In genomic region chr14:56579345-56580316, GRCh38 we compare ENCODE assay signal across 8 cellular contexts. TPM values are rescaled to one million over a fixed set of nuclear protein-coding genes. Genes with fewer than 3 reads are reported as not detected.
DNase-seq lines count a peak whose midpoint lies in the region; FAIRE-seq and TF ChIP-seq lines count a peak whose summit lies in the region.

TMEM260 (plus strand) TSS chr14:56579798; CDS start chr14:56579915, 117 bp downstream.

- H3K27ac ChIP-seq in neural cell (ENCODE audit: low read length): peak within 1 kb of the TSS; percentile 83
- H3K27ac ChIP-seq in stomach: peak within 1 kb of the TSS; percentile 83 to 91 (median 90)

- peak; percentile 69 for TF ChIP-seq RAD21 in neural cell (conservative IDR thresholded peaks at IDR 0.05)

- peak; percentile 94 for FAIRE-seq in G401.6 (lab: Jason Lieb, UNC)

- intact Hi-C loops in stomach (cut with DNase I; ENCODE audit: low total_unique reads): no loop called here

- peak; percentile 85 for TF ChIP-seq CTCF in Loucy (conservative IDR thresholded peaks at IDR 0.05; ENCODE audit: low read length)
- peak; percentile 95 for TF ChIP-seq CTCF in fibroblast of villous mesenchyme (IDR thresholded peaks at IDR 0.05; ENCODE audit: insufficient read depth, low read depth, low read length)
- peak; percentile 97 for TF ChIP-seq CTCF in neural cell (IDR thresholded peaks at IDR 0.05; ENCODE audit: poor library complexity, severe bottlenecking)
- TF ChIP-seq CTCF in stomach (IDR thresholded peaks at IDR 0.05): peak in 5 of 7 experiments; percentile 70 to 93 (median 93)

- TF ChIP-seq EP300 in neural cell (conservative IDR thresholded peaks at IDR 0.05; ENCODE audit: poor library complexity, severe bottlenecking) (peak; percentile 69), stomach (IDR thresholded peaks at IDR 0.05) (no peak)

- peak within 1 kb of the TSS; percentile 88 for H3K4me2 ChIP-seq in Loucy (ENCODE audit: low read depth, low read length, poor library complexity, severe bottlenecking)
- peak within 1 kb of the TSS; percentile 96 for H3K4me2 ChIP-seq in neural cell (ENCODE audit: low read length)

- WGBS in stomach, 5 donors: 0 to 1% (median 0%) methylated on average over 35 to 64 of the region's 64 CpGs

- DNase-seq in H7 (peak; percentile 86), fibroblast of villous mesenchyme (ENCODE audit: low read depth) (peak; percentile 89), stomach (peak; percentile 87)
- peak; percentile 97 for DNase-seq in activated effector memory CD4-positive, alpha-beta T cell treated with anti-CD3 and anti-CD28 coated beads, Interleukin-2, amount 50 U/mL, for 16 hours

- no peaks in the 10 kb centered on the region for H3K27me3 ChIP-seq in H7 (ENCODE audit: control insufficient read depth, insufficient read depth, low read length)
- H3K27me3 ChIP-seq in Loucy (ENCODE audit: insufficient read depth, low read length, poor library complexity, severe bottlenecking): no peaks in the 10 kb centered on the region
- H3K27me3 ChIP-seq in neural cell (ENCODE audit: insufficient read depth, low read depth, low read length): no peaks in the 10 kb centered on the region
- H3K27me3 ChIP-seq in stomach: no peaks in the 10 kb centered on the region

- H4K20me1 ChIP-seq in Loucy (ENCODE audit: insufficient read depth, low read length, poor library complexity, severe bottlenecking) (peaks cover 28% of the 10 kb centered on the region), neural cell (ENCODE audit: insufficient read depth) (no peaks in the 10 kb centered on the region)

- peak within 1 kb of the TSS; percentile 82 for H3K9ac ChIP-seq in Loucy (ENCODE audit: low read depth, low read length, poor library complexity, severe bottlenecking)
- H3K9ac ChIP-seq in neural cell (ENCODE audit: low read length): peak within 1 kb of the TSS; percentile 90

- TF ChIP-seq POLR2A in Raji (IDR thresholded peaks at IDR 0.05; ENCODE audit: insufficient read depth, low read depth, low read length) (peak; percentile 90), stomach (IDR thresholded peaks at IDR 0.05) (peak in 1 of 4 donors; percentile 66)

- H3K4me1 ChIP-seq in Loucy (ENCODE audit: insufficient read depth, low read length, poor library complexity, severe bottlenecking): peaks cover 36% of the 10 kb centered on the region
- H3K4me1 ChIP-seq in stomach: peaks cover 9 to 40% (median 25%) of the 10 kb centered on the region in 4 donors

- H2AFZ ChIP-seq in Loucy (ENCODE audit: low read length) (peak within 1 kb of the TSS; percentile 99), neural cell (ENCODE audit: low read depth, low read length) (peak within 1 kb of the TSS; percentile 97)

- H3K79me2 ChIP-seq in Loucy (ENCODE audit: insufficient read depth, low read length) (peaks cover 51% of the 10 kb centered on the region), neural cell (replicated peaks; ENCODE audit: insufficient read depth, low read length) (peaks cover 41% of the 10 kb centered on the region)

- no peaks in the 10 kb centered on the region for H3F3A ChIP-seq in Loucy (ENCODE audit: low read depth)
- H3F3A ChIP-seq in neural cell (ENCODE audit: insufficient read depth, low read length, poor library complexity, severe bottlenecking): peaks cover 3% of the 10 kb centered on the region

- no peaks in the 10 kb centered on the region for H3K9me3 ChIP-seq in Loucy (ENCODE audit: insufficient read depth, low read depth, low read length)
- no peaks in the 10 kb centered on the region for H3K9me3 ChIP-seq in neural cell (ENCODE audit: low read length)
- no peaks in the 10 kb centered on the region for H3K9me3 ChIP-seq in stomach

- H3K4me3 ChIP-seq in H7 (ENCODE audit: insufficient read depth, low read depth, low read length) (peak within 1 kb of the TSS; percentile 84), Loucy (ENCODE audit: low read length, poor library complexity, severe bottlenecking) (peak within 1 kb of the TSS; percentile 96), fibroblast of villous mesenchyme (ENCODE audit: low read depth, low read length) (peak within 1 kb of the TSS; percentile 95), neural cell (ENCODE audit: low read length) (peak within 1 kb of the TSS; percentile 90), stomach (peak within 1 kb of the TSS; percentile 92 to 99 (median 96))

- H3K36me3 ChIP-seq in H7 (replicated peaks; ENCODE audit: control insufficient read depth, insufficient read depth, low read length): no peaks in the 10 kb centered on the region
- H3K36me3 ChIP-seq in Loucy (ENCODE audit: insufficient read depth, low read length): no peaks in the 10 kb centered on the region
- no peaks in the 10 kb centered on the region for H3K36me3 ChIP-seq in neural cell (ENCODE audit: insufficient read depth, low read length)
- no peaks in the 10 kb centered on the region for H3K36me3 ChIP-seq in stomach

- no peaks in the 10 kb centered on the region for H3K9me2 ChIP-seq in Loucy (replicated peaks; ENCODE audit: low read depth, low read length)
- H3K9me2 ChIP-seq in neural cell (ENCODE audit: insufficient read depth, low read length): no peaks in the 10 kb centered on the region

TF ChIP-seq in neural cell, 6 proteins besides CTCF, POLR2A, EP300 and RAD21:
- TF ChIP-seq TAF1 (IDR thresholded peaks at IDR 0.05; ENCODE audit: low read depth): peak; percentile 96
- TF ChIP-seq EZH2 (IDR thresholded peaks at IDR 0.05; ENCODE audit: borderline replicate concordance, insufficient read depth, low read length, poor library complexity, severe bottlenecking): no peak
- peak; percentile 54 for TF ChIP-seq SMC3 (conservative IDR thresholded peaks at IDR 0.05; ENCODE audit: poor library complexity)
- TF ChIP-seq MXI1 (conservative IDR thresholded peaks at IDR 0.05; ENCODE audit: poor library complexity, severe bottlenecking): peak; percentile 79
- peak; percentile 94 for TF ChIP-seq POLR2AphosphoS5 (IDR thresholded peaks at IDR 0.05)
- TF ChIP-seq REST (IDR thresholded peaks at IDR 0.05; ENCODE audit: borderline replicate concordance): peak; percentile 92

RNA-seq across cellular contexts. Expression of gene TMEM260, which starts in this region (rescaled TPM):
- total RNA-seq in H7 (2014; rRNA removed; shearing (Covaris generic)): 10.6 and 12.2 TPM in 2 replicates
- total RNA-seq in fibroblast of villous mesenchyme (13.5 and 19.9 TPM in 2 replicates), stomach (10 to 100 TPM in 3 of 5 donors, 1 to 10 TPM in 1, not detected in 1; 9.4 to 25.7 (median 15.9) TPM)
- polyA plus RNA-seq in neural cell (56.0 and 67.0 TPM in 2 replicates), stomach (1 to 10 TPM; 2.9 to 8.5 (median 2.9) TPM)
- 48.7 and 60.8 TPM in 2 replicates for polyA minus RNA-seq in neural cell

Comparison
In these comparisons a context has a peak if more than half of its experiments do, and no peak if none do; other contexts are left out.
1. Peak in every context shown above with its lines: DNase-seq, H3K4me3 ChIP-seq and H3K27ac ChIP-seq.